Comparison of ENCODE assay signal across 25 cellular contexts in genomic region chr2:127032601-127033000, GRCh38.
DNase-seq lines count a peak whose midpoint lies in the region; ATAC-seq, FAIRE-seq and TF ChIP-seq lines count a peak whose summit lies in the region.
"Had no signal": no experiment of that assay in that cellular context is flagged by ENCODE, and none has a peak within 500 bp of the region (broad histone marks: within the 10 kb centered on the region; RNA-seq: fewer than 3 reads in every experiment).

No MANE protein-coding gene starts in this region.

- peaks cover 38% of the 10 kb centered on the region for H3K4me1 Mint-ChIP-seq in nephron
- H3K4me1 Mint-ChIP-seq: activated CD4-positive, alpha-beta T cell treated with anti-CD3 and anti-CD28 coated beads, Interleukin-2, amount 10 ng/mL, durations not matched to agents 7 days and 5 days; stimulated activated naive CD8-positive, alpha-beta T cell treated with anti-CD3 and anti-CD28 coated beads, Interleukin-15, amount 100 ng/mL, for 72 hours had no signal

- H3F3A ChIP-seq in MM.1S (ENCODE audit: insufficient read depth, low read length): no peaks in the 10 kb centered on the region

- H3K9ac ChIP-seq in MM.1S (ENCODE audit: low read length): no peak overlapping the region

- ATAC-seq in HG03432 (IDR thresholded peaks at IDR 0.05; ENCODE audit: unreplicated experiment): peak; percentile 46
- no peak for ATAC-seq in GM21528 (IDR thresholded peaks at IDR 0.05; ENCODE audit: low FRiP score, unreplicated experiment)
- ATAC-seq: left lobe of liver; stimulated activated naive CD8-positive, alpha-beta T cell treated with anti-CD3 and anti-CD28 coated beads, Interleukin-15, amount 100 ng/mL, for 72 hours had no signal

- no peaks in the 10 kb centered on the region for H4K20me1 ChIP-seq in MM.1S (ENCODE audit: insufficient read depth, low read length)

- no peaks in the 10 kb centered on the region for H3K9me3 ChIP-seq in MM.1S (replicated peaks; ENCODE audit: insufficient read depth, low read length)
- H3K9me3 ChIP-seq: neutrophil, SJCRH30, tibial nerve had no signal

- FAIRE-seq in bronchial epithelial cell (lab: Jason Lieb, UNC): no peak

- TF ChIP-seq CTCF in bronchial epithelial cell (IDR thresholded peaks at IDR 0.05; ENCODE audit: insufficient read depth, low read length, severe bottlenecking) (no peak), nephron (IDR thresholded peaks at IDR 0.05; ENCODE audit: unreplicated experiment in 3 of 3) (no peak), MM.1S (IDR thresholded peaks at IDR 0.05; ENCODE audit: low read length) (no peak)

- no peak overlapping the region for H3K4me3 Mint-ChIP-seq in nephron
- H3K4me3 Mint-ChIP-seq: activated CD4-positive, alpha-beta T cell treated with anti-CD3 and anti-CD28 coated beads, Interleukin-2, amount 10 ng/mL, durations not matched to agents 7 days and 5 days; stimulated activated naive CD8-positive, alpha-beta T cell treated with anti-CD3 and anti-CD28 coated beads, Interleukin-15, amount 100 ng/mL, for 72 hours; T-helper 1 cell treated with Interleukin-12 subunit alpha and Interleukin-12 subunit beta and Interleukin-4 antibody, amounts not matched to agents 30 μg/mL and 1 μg/mL, for 36 hours had no signal

- H3K27me3 ChIP-seq in bronchial epithelial cell (ENCODE audit: control insufficient read depth, insufficient read depth, low read length) (no peaks in the 10 kb centered on the region), MM.1S (replicated peaks; ENCODE audit: insufficient read depth, low read length) (no peaks in the 10 kb centered on the region)
- H3K27me3 ChIP-seq: SJCRH30, tibial nerve had no signal

- no peaks in the 10 kb centered on the region for H3K27me3 Mint-ChIP-seq in nephron (ENCODE audit: low read depth)

- H3K36me3 Mint-ChIP-seq in nephron (ENCODE audit: low read depth): no peaks in the 10 kb centered on the region

- no peak overlapping the region for H2AFZ ChIP-seq in MM.1S (ENCODE audit: low read length)

- H3K9me2 ChIP-seq in MM.1S (replicated peaks; ENCODE audit: insufficient read depth, low read length): no peaks in the 10 kb centered on the region

- peak; percentile 83 for DNase-seq in ELR (ENCODE audit: low read depth)
- DNase-seq in bronchial epithelial cell (ENCODE audit: low read depth): peak; percentile 21
- no peak for DNase-seq in MM.1S
- DNase-seq in midbrain (lab: John Stamatoyannopoulos, UW): no peak
- DNase-seq: activated CD4-positive, alpha-beta T cell treated with anti-CD3 and anti-CD28 coated beads, Interleukin-2, amount 10 ng/mL, durations not matched to agents 7 days and 5 days; activated CD8-positive, alpha-beta memory T cell treated with anti-CD3 and anti-CD28 coated beads, Interleukin-2, amount 50 U/mL, for 4 hours; activated gamma-delta T cell treated with Interleukin-2 at 50 U/mL for 16 hours; amniotic stem cell; COR-L47; KG1; NCI-H1048; NCI-H187 treated with DMSO at 0.1 percent for 48 hours; NCI-H2227 treated with DMSO at 0.1 percent for 48 hours; NCI-H82; SJCRH30; stimulated activated CD4-positive, alpha-beta T cell treated with anti-CD3 and anti-CD28 coated beads, Interleukin-4, amount 100 ng/mL, for 4 hours; stimulated activated naive CD8-positive, alpha-beta T cell treated with anti-CD3 and anti-CD28 coated beads, Interleukin-15, amount 100 ng/mL, for 72 hours had no signal

- no peaks in the 10 kb centered on the region for H3K4me1 ChIP-seq in MM.1S (ENCODE audit: low read length)
- H3K4me1 ChIP-seq: tibial nerve had no signal

- no peaks in the 10 kb centered on the region for H3K36me3 ChIP-seq in bronchial epithelial cell (ENCODE audit: control insufficient read depth, insufficient read depth, low read length)
- no peaks in the 10 kb centered on the region for H3K36me3 ChIP-seq in MM.1S (replicated peaks; ENCODE audit: insufficient read depth, low read length)
- H3K36me3 ChIP-seq: neutrophil, SJCRH30, tibial nerve had no signal

- peak overlapping the region in 2 of 3 experiments; percentile 30 to 60 for H3K27ac Mint-ChIP-seq in nephron
- H3K27ac Mint-ChIP-seq: activated CD4-positive, alpha-beta T cell treated with anti-CD3 and anti-CD28 coated beads, Interleukin-2, amount 10 ng/mL, durations not matched to agents 7 days and 5 days; stimulated activated naive CD8-positive, alpha-beta T cell treated with anti-CD3 and anti-CD28 coated beads, Interleukin-15, amount 100 ng/mL, for 72 hours; T-helper 1 cell treated with Interleukin-12 subunit alpha and Interleukin-12 subunit beta and Interleukin-4 antibody, amounts not matched to agents 30 μg/mL and 1 μg/mL, for 36 hours had no signal

- no peaks in the 10 kb centered on the region for H3K9me3 Mint-ChIP-seq in nephron
- H3K9me3 Mint-ChIP-seq: activated CD4-positive, alpha-beta T cell treated with anti-CD3 and anti-CD28 coated beads, Interleukin-2, amount 10 ng/mL, durations not matched to agents 7 days and 5 days; stimulated activated naive CD8-positive, alpha-beta T cell treated with anti-CD3 and anti-CD28 coated beads, Interleukin-15, amount 100 ng/mL, for 72 hours had no signal

- no peak overlapping the region for H3K27ac ChIP-seq in MM.1S (ENCODE audit: low read length)
- H3K27ac ChIP-seq: neutrophil, SJCRH30, tibial nerve had no signal

- H3K4me2 ChIP-seq in MM.1S (ENCODE audit: low read depth, low read length): no peak overlapping the region
- H3K4me2 ChIP-seq: smooth muscle cell had no signal

- no peak overlapping the region for H3K4me3 ChIP-seq in bronchial epithelial cell (ENCODE audit: low read depth, low read length)
- H3K4me3 ChIP-seq in MM.1S (ENCODE audit: low read length): no peak overlapping the region
- H3K4me3 ChIP-seq: SJCRH30, smooth muscle cell, tibial nerve had no signal

- no peaks in the 10 kb centered on the region for H3K79me2 ChIP-seq in MM.1S (ENCODE audit: low read length)

Comparison
In these comparisons a context has a peak if more than half of its experiments do, and no peak if none do; other contexts are left out.
1. DNase-seq: peak in ELR (single experiment) and bronchial epithelial cell (single experiment); none in MM.1S (single experiment) and midbrain (single experiment).